Comparison of ENCODE assay signal across 9 cellular contexts in genomic region chr14:70415788-70416187, GRCh38. TPM values are rescaled to one million over a fixed set of nuclear protein-coding genes. Genes with fewer than 3 reads are reported as not detected.
DNase-seq lines count a peak whose midpoint lies in the region; ATAC-seq and TF ChIP-seq lines count a peak whose summit lies in the region.
"Had no signal": no experiment of that assay in that cellular context is flagged by ENCODE, and none has a peak within 500 bp of the region (broad histone marks: within the 10 kb centered on the region; RNA-seq: fewer than 3 reads in every experiment).

No MANE protein-coding gene starts in this region.

- intact Hi-C loops in activated CD8-positive, alpha-beta T cell treated with anti-CD3 and anti-CD28 coated beads for 36 hours (cut with micrococcal nuclease) = no loop called here

- no peak overlapping the region for H3K9ac ChIP-seq in iPS-20b (ENCODE audit: low read depth, low read length)

- no peaks in the 10 kb centered on the region for H3K9me3 ChIP-seq in iPS-20b (ENCODE audit: insufficient read depth, low read depth, low read length)

- TF ChIP-seq CTCF in activated CD8-positive, alpha-beta T cell treated with anti-CD3 and anti-CD28 coated beads for 36 hours (IDR thresholded peaks at IDR 0.05) = no peak

- no peaks in the 10 kb centered on the region for H3K27me3 ChIP-seq in iPS-20b (ENCODE audit: insufficient read depth, low read length)

- H3K4me1 ChIP-seq in iPS-20b (ENCODE audit: insufficient read depth, low read length) = no peaks in the 10 kb centered on the region; the same call in 1 of the 2 replicates

- peak overlapping the region; percentile 12 for H3K27ac Mint-ChIP-seq in T-helper 1 cell treated with Interleukin-12 subunit alpha and Interleukin-12 subunit beta and Interleukin-4 antibody, amounts not matched to agents 30 μg/mL and 1 μg/mL, for 36 hours
- peak overlapping the region; percentile 23 for H3K27ac Mint-ChIP-seq in activated CD8-positive, alpha-beta T cell treated with anti-CD3 and anti-CD28 coated beads for 36 hours
- peak overlapping the region; percentile 89 for H3K27ac Mint-ChIP-seq in stimulated activated memory B cell treated with anti-CD40 and anti-IgM and Interleukin-4, amounts not matched to agents 10 μg/mL and 1 μg/mL and 100 μg/mL, for 72 hours

- H3K27ac ChIP-seq in iPS-20b (ENCODE audit: low read length) = no peak overlapping the region

- peak overlapping the region; percentile 84 for H3K4me3 Mint-ChIP-seq in T-helper 1 cell treated with Interleukin-12 subunit alpha and Interleukin-12 subunit beta and Interleukin-4 antibody, amounts not matched to agents 30 μg/mL and 1 μg/mL, for 36 hours
- H3K4me3 Mint-ChIP-seq in activated CD8-positive, alpha-beta T cell treated with anti-CD3 and anti-CD28 coated beads for 36 hours = peak overlapping the region; percentile 87
- H3K4me3 Mint-ChIP-seq in stimulated activated memory B cell treated with anti-CD40 and anti-IgM and Interleukin-4, amounts not matched to agents 10 μg/mL and 1 μg/mL and 100 μg/mL, for 72 hours = peak overlapping the region; percentile 80

- H3K27me3 Mint-ChIP-seq in T-helper 1 cell treated with Interleukin-12 subunit alpha and Interleukin-12 subunit beta and Interleukin-4 antibody, amounts not matched to agents 30 μg/mL and 1 μg/mL, for 36 hours (ENCODE audit: low read depth) = no peaks in the 10 kb centered on the region
- no peaks in the 10 kb centered on the region for H3K27me3 Mint-ChIP-seq in activated CD8-positive, alpha-beta T cell treated with anti-CD3 and anti-CD28 coated beads for 36 hours
- H3K27me3 Mint-ChIP-seq in stimulated activated memory B cell treated with anti-CD40 and anti-IgM and Interleukin-4, amounts not matched to agents 10 μg/mL and 1 μg/mL and 100 μg/mL, for 72 hours = no peaks in the 10 kb centered on the region

- peaks cover 5% of the 10 kb centered on the region; the same call in 1 of the 2 replicates for H3K36me3 ChIP-seq in iPS-20b (ENCODE audit: insufficient read depth, low read depth, low read length)

- H3K4me1 Mint-ChIP-seq in T-helper 1 cell treated with Interleukin-12 subunit alpha and Interleukin-12 subunit beta and Interleukin-4 antibody, amounts not matched to agents 30 μg/mL and 1 μg/mL, for 36 hours (ENCODE audit: low read depth) = peaks cover 14% of the 10 kb centered on the region
- peaks cover 31% of the 10 kb centered on the region for H3K4me1 Mint-ChIP-seq in activated CD8-positive, alpha-beta T cell treated with anti-CD3 and anti-CD28 coated beads for 36 hours (ENCODE audit: low read depth)
- peaks cover 35% of the 10 kb centered on the region for H3K4me1 Mint-ChIP-seq in stimulated activated memory B cell treated with anti-CD40 and anti-IgM and Interleukin-4, amounts not matched to agents 10 μg/mL and 1 μg/mL and 100 μg/mL, for 72 hours

- no peaks in the 10 kb centered on the region for H3K36me3 Mint-ChIP-seq in T-helper 1 cell treated with Interleukin-12 subunit alpha and Interleukin-12 subunit beta and Interleukin-4 antibody, amounts not matched to agents 30 μg/mL and 1 μg/mL, for 36 hours (ENCODE audit: low read depth)
- H3K36me3 Mint-ChIP-seq in activated CD8-positive, alpha-beta T cell treated with anti-CD3 and anti-CD28 coated beads for 36 hours (ENCODE audit: low read depth) = no peaks in the 10 kb centered on the region
- peaks cover 8% of the 10 kb centered on the region for H3K36me3 Mint-ChIP-seq in stimulated activated memory B cell treated with anti-CD40 and anti-IgM and Interleukin-4, amounts not matched to agents 10 μg/mL and 1 μg/mL and 100 μg/mL, for 72 hours

- ATAC-seq in activated CD8-positive, alpha-beta T cell treated with anti-CD3 and anti-CD28 coated beads for 36 hours = no peak
- ATAC-seq in stimulated activated memory B cell treated with anti-CD40 and anti-IgM and Interleukin-4, amounts not matched to agents 10 μg/mL and 1 μg/mL and 100 μg/mL, for 72 hours = no peak

- no peaks in the 10 kb centered on the region for H3K9me3 Mint-ChIP-seq in T-helper 1 cell treated with Interleukin-12 subunit alpha and Interleukin-12 subunit beta and Interleukin-4 antibody, amounts not matched to agents 30 μg/mL and 1 μg/mL, for 36 hours
- H3K9me3 Mint-ChIP-seq in activated CD8-positive, alpha-beta T cell treated with anti-CD3 and anti-CD28 coated beads for 36 hours = no peaks in the 10 kb centered on the region
- no peaks in the 10 kb centered on the region for H3K9me3 Mint-ChIP-seq in stimulated activated memory B cell treated with anti-CD40 and anti-IgM and Interleukin-4, amounts not matched to agents 10 μg/mL and 1 μg/mL and 100 μg/mL, for 72 hours

- CTCF ChIA-PET in activated CD8-positive, alpha-beta T cell treated with anti-CD3 and anti-CD28 coated beads for 36 hours (lab: Charles Lee) = no interaction called here

- H3K4me3 ChIP-seq in iPS-20b (ENCODE audit: low read length) = peak overlapping the region; percentile 96

- no peak for DNase-seq in T-helper 1 cell
- no peak for DNase-seq in activated CD8-positive, alpha-beta T cell treated with anti-CD3 and anti-CD28 coated beads for 36 hours
- DNase-seq in GDM1 (lab: John Stamatoyannopoulos, UW) = no peak
- no peak for DNase-seq in DMS114 treated with DMSO at 0.1 percent for 48 hours (lab: John Stamatoyannopoulos, UW; ENCODE audit: unreplicated experiment)
- DNase-seq in NCI-H1105 (lab: John Stamatoyannopoulos, UW) = no peak
- DNase-seq: NCI-H774 had no signal

- POLR2A ChIA-PET in activated CD8-positive, alpha-beta T cell treated with anti-CD3 and anti-CD28 coated beads for 36 hours (lab: Charles Lee) = interaction anchor here (1.0 kb wide), 1 partner anchor 56 kb away, joined by 3 read pairs; the partner anchor contains the start of gene COX16

RNA-seq across cellular contexts. Expression of gene SYNJ2BP, which starts 1.1 kb away (rescaled TPM):
- total RNA-seq in activated CD8-positive, alpha-beta T cell treated with anti-CD3 and anti-CD28 coated beads for 36 hours = 1 to 10 TPM; 8.0 TPM

RNA-seq across cellular contexts. Expression of gene ADAM21, which starts 36.2 kb away (rescaled TPM):
- total RNA-seq in activated CD8-positive, alpha-beta T cell treated with anti-CD3 and anti-CD28 coated beads for 36 hours = under 1 TPM in 1 of 2 experiments, not detected in 1; 0.29 TPM

RNA-seq across cellular contexts. Expression of gene COX16, which starts 56.3 kb away (rescaled TPM):
- total RNA-seq in activated CD8-positive, alpha-beta T cell treated with anti-CD3 and anti-CD28 coated beads for 36 hours = 10 to 100 TPM; 51.4 to 54.3 TPM

Comparison
In these comparisons a context has a peak if more than half of its experiments do, and no peak if none do; other contexts are left out.
1. H3K27ac Mint-ChIP-seq: peak in every context shown above with its lines; median percentile 89 in stimulated activated memory B cell treated with anti-CD40 and anti-IgM and Interleukin-4, amounts not matched to agents 10 μg/mL and 1 μg/mL and 100 μg/mL, for 72 hours; 23 in activated CD8-positive, alpha-beta T cell treated with anti-CD3 and anti-CD28 coated beads for 36 hours; 12 in T-helper 1 cell treated with Interleukin-12 subunit alpha and Interleukin-12 subunit beta and Interleukin-4 antibody, amounts not matched to agents 30 μg/mL and 1 μg/mL, for 36 hours.